ENCODE assay signal across 1 cellular context in the genomic region with DNA sequence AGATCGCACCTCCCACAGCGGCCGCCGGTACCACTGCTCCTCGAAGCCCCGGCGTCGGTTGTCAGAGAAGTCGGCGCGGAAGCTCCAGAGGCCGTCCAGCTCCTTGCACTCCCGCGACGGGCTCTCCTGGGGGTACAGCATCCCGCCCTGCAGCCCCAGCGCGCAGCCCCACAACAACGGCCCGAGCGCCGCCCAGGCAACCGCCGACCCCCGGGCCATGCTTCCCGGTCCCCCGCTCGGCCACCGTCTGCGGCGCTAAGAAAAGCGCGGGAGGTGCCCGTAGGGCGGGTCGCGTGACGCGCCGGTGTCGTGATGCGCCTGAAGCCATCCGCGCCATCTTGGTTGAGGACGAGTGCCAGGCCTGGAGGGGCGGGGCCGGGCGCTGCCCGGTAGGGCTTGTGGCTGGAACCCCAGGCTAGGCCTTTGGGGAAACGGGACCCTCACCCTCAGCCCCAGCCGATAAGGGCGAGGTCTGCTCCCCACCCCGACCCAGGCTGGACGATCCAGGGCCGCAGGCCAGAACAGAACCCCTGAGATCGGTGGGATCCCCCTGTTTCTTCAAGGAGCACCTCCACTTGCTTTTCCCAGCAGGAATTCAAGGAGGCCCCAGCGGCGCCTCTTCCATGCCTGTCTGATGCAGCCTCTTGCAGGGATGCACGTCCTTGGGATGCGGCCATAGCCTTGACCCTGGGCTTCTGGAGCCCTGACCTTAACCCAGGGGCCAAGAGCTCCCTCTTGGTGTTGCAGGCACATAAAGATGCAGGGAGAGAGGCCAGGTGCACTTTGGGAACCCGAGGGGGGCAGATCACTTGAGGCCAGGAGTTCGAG.
TF ChIP-seq lines count a peak whose summit lies in the region.

A gene (minus strand): TSS at position 249 of the 828 bp plus-strand sequence. CDS start 30 bp downstream, at position 219.

TF ChIP-seq in WTC11, 78 proteins besides CTCF, POLR2A, EP300 and RAD21 (continued from another document and continues in another):
- TF ChIP-seq ZNF671 (CRISPR knock-in tag; IDR thresholded peaks at IDR 0.05) (no peak), FOXK1 (CRISPR knock-in tag; IDR thresholded peaks at IDR 0.05) (peak; percentile 94), RELA (CRISPR knock-in tag; IDR thresholded peaks at IDR 0.05; ENCODE audit: borderline replicate concordance) (no peak; the same call in 1 of the 2 replicates), PRRX2 (CRISPR knock-in tag; IDR thresholded peaks at IDR 0.05) (no peak), FOXJ3 (CRISPR knock-in tag; IDR thresholded peaks at IDR 0.05; ENCODE audit: borderline replicate concordance) (no peak), TP53 (CRISPR knock-in tag; IDR thresholded peaks at IDR 0.05) (peak; percentile 74; the same call in 1 of the 2 replicates), ZBTB21 (CRISPR knock-in tag; IDR thresholded peaks at IDR 0.05; ENCODE audit: borderline replicate concordance) (no peak; the same call in 1 of the 2 replicates), NR3C1 (CRISPR knock-in tag; conservative IDR thresholded peaks at IDR 0.05; ENCODE audit: low read depth) (no peak), JAZF1 (CRISPR knock-in tag; IDR thresholded peaks at IDR 0.05) (no peak), ESRRA (CRISPR knock-in tag; IDR thresholded peaks at IDR 0.05; ENCODE audit: borderline replicate concordance) (peak; percentile 80), ZNF396 (CRISPR knock-in tag; IDR thresholded peaks at IDR 0.05; ENCODE audit: borderline replicate concordance) (no peak), ATF1 (CRISPR knock-in tag; IDR thresholded peaks at IDR 0.05) (peak; percentile 85; the same call in 1 of the 2 replicates), NR1H2 (CRISPR knock-in tag; IDR thresholded peaks at IDR 0.05) (no peak), ZNF121 (CRISPR knock-in tag; IDR thresholded peaks at IDR 0.05) (no peak), TEAD1 (CRISPR knock-in tag; IDR thresholded peaks at IDR 0.05) (peak; percentile 84), SMAD4 (CRISPR knock-in tag; IDR thresholded peaks at IDR 0.05) (no peak)
- TF ChIP-seq, protein P1, sequence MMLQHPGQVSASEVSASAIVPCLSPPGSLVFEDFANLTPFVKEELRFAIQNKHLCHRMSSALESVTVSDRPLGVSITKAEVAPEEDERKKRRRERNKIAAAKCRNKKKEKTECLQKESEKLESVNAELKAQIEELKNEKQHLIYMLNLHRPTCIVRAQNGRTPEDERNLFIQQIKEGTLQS (CRISPR knock-in tag; conservative IDR thresholded peaks at IDR 0.05): no peak
- TF ChIP-seq, protein P2, sequence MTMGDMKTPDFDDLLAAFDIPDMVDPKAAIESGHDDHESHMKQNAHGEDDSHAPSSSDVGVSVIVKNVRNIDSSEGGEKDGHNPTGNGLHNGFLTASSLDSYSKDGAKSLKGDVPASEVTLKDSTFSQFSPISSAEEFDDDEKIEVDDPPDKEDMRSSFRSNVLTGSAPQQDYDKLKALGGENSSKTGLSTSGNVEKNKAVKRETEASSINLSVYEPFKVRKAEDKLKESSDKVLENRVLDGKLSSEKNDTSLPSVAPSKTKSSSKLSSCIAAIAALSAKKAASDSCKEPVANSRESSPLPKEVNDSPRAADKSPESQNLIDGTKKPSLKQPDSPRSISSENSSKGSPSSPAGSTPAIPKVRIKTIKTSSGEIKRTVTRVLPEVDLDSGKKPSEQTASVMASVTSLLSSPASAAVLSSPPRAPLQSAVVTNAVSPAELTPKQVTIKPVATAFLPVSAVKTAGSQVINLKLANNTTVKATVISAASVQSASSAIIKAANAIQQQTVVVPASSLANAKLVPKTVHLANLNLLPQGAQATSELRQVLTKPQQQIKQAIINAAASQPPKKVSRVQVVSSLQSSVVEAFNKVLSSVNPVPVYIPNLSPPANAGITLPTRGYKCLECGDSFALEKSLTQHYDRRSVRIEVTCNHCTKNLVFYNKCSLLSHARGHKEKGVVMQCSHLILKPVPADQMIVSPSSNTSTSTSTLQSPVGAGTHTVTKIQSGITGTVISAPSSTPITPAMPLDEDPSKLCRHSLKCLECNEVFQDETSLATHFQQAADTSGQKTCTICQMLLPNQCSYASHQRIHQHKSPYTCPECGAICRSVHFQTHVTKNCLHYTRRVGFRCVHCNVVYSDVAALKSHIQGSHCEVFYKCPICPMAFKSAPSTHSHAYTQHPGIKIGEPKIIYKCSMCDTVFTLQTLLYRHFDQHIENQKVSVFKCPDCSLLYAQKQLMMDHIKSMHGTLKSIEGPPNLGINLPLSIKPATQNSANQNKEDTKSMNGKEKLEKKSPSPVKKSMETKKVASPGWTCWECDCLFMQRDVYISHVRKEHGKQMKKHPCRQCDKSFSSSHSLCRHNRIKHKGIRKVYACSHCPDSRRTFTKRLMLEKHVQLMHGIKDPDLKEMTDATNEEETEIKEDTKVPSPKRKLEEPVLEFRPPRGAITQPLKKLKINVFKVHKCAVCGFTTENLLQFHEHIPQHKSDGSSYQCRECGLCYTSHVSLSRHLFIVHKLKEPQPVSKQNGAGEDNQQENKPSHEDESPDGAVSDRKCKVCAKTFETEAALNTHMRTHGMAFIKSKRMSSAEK (CRISPR knock-in tag; IDR thresholded peaks at IDR 0.05; ENCODE audit: borderline replicate concordance): no peak
- TF ChIP-seq, protein P3, sequence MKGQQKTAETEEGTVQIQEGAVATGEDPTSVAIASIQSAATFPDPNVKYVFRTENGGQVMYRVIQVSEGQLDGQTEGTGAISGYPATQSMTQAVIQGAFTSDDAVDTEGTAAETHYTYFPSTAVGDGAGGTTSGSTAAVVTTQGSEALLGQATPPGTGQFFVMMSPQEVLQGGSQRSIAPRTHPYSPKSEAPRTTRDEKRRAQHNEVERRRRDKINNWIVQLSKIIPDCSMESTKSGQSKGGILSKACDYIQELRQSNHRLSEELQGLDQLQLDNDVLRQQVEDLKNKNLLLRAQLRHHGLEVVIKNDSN (CRISPR knock-in tag; IDR thresholded peaks at IDR 0.05): peak; percentile 93
- TF ChIP-seq, protein P4, sequence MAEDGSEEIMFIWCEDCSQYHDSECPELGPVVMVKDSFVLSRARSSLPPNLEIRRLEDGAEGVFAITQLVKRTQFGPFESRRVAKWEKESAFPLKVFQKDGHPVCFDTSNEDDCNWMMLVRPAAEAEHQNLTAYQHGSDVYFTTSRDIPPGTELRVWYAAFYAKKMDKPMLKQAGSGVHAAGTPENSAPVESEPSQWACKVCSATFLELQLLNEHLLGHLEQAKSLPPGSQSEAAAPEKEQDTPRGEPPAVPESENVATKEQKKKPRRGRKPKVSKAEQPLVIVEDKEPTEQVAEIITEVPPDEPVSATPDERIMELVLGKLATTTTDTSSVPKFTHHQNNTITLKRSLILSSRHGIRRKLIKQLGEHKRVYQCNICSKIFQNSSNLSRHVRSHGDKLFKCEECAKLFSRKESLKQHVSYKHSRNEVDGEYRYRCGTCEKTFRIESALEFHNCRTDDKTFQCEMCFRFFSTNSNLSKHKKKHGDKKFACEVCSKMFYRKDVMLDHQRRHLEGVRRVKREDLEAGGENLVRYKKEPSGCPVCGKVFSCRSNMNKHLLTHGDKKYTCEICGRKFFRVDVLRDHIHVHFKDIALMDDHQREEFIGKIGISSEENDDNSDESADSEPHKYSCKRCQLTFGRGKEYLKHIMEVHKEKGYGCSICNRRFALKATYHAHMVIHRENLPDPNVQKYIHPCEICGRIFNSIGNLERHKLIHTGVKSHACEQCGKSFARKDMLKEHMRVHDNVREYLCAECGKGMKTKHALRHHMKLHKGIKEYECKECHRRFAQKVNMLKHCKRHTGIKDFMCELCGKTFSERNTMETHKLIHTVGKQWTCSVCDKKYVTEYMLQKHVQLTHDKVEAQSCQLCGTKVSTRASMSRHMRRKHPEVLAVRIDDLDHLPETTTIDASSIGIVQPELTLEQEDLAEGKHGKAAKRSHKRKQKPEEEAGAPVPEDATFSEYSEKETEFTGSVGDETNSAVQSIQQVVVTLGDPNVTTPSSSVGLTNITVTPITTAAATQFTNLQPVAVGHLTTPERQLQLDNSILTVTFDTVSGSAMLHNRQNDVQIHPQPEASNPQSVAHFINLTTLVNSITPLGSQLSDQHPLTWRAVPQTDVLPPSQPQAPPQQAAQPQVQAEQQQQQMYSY (CRISPR knock-in tag; IDR thresholded peaks at IDR 0.05): no peak
- TF ChIP-seq, protein P5, sequence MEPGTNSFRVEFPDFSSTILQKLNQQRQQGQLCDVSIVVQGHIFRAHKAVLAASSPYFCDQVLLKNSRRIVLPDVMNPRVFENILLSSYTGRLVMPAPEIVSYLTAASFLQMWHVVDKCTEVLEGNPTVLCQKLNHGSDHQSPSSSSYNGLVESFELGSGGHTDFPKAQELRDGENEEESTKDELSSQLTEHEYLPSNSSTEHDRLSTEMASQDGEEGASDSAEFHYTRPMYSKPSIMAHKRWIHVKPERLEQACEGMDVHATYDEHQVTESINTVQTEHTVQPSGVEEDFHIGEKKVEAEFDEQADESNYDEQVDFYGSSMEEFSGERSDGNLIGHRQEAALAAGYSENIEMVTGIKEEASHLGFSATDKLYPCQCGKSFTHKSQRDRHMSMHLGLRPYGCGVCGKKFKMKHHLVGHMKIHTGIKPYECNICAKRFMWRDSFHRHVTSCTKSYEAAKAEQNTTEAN (CRISPR knock-in tag; IDR thresholded peaks at IDR 0.05): peak; percentile 90
- TF ChIP-seq, protein P6, sequence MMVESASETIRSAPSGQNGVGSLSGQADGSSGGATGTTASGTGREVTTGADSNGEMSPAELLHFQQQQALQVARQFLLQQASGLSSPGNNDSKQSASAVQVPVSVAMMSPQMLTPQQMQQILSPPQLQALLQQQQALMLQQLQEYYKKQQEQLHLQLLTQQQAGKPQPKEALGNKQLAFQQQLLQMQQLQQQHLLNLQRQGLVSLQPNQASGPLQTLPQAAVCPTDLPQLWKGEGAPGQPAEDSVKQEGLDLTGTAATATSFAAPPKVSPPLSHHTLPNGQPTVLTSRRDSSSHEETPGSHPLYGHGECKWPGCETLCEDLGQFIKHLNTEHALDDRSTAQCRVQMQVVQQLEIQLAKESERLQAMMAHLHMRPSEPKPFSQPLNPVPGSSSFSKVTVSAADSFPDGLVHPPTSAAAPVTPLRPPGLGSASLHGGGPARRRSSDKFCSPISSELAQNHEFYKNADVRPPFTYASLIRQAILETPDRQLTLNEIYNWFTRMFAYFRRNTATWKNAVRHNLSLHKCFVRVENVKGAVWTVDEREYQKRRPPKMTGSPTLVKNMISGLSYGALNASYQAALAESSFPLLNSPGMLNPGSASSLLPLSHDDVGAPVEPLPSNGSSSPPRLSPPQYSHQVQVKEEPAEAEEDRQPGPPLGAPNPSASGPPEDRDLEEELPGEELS (CRISPR knock-in tag; IDR thresholded peaks at IDR 0.05): peak; percentile 93
- TF ChIP-seq, protein P7, sequence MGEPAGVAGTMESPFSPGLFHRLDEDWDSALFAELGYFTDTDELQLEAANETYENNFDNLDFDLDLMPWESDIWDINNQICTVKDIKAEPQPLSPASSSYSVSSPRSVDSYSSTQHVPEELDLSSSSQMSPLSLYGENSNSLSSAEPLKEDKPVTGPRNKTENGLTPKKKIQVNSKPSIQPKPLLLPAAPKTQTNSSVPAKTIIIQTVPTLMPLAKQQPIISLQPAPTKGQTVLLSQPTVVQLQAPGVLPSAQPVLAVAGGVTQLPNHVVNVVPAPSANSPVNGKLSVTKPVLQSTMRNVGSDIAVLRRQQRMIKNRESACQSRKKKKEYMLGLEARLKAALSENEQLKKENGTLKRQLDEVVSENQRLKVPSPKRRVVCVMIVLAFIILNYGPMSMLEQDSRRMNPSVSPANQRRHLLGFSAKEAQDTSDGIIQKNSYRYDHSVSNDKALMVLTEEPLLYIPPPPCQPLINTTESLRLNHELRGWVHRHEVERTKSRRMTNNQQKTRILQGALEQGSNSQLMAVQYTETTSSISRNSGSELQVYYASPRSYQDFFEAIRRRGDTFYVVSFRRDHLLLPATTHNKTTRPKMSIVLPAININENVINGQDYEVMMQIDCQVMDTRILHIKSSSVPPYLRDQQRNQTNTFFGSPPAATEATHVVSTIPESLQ (CRISPR knock-in tag; IDR thresholded peaks at IDR 0.05): no peak
- TF ChIP-seq, protein P8, sequence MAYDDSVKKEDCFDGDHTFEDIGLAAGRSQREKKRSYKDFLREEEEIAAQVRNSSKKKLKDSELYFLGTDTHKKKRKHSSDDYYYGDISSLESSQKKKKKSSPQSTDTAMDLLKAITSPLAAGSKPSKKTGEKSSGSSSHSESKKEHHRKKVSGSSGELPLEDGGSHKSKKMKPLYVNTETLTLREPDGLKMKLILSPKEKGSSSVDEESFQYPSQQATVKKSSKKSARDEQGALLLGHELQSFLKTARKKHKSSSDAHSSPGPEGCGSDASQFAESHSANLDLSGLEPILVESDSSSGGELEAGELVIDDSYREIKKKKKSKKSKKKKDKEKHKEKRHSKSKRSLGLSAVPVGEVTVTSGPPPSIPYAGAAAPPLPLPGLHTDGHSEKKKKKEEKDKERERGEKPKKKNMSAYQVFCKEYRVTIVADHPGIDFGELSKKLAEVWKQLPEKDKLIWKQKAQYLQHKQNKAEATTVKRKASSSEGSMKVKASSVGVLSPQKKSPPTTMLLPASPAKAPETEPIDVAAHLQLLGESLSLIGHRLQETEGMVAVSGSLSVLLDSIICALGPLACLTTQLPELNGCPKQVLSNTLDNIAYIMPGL (CRISPR knock-in tag; IDR thresholded peaks at IDR 0.05): peak; percentile 95
- TF ChIP-seq, protein P9, sequence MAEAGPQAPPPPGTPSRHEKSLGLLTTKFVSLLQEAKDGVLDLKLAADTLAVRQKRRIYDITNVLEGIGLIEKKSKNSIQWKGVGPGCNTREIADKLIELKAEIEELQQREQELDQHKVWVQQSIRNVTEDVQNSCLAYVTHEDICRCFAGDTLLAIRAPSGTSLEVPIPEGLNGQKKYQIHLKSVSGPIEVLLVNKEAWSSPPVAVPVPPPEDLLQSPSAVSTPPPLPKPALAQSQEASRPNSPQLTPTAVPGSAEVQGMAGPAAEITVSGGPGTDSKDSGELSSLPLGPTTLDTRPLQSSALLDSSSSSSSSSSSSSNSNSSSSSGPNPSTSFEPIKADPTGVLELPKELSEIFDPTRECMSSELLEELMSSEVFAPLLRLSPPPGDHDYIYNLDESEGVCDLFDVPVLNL (CRISPR knock-in tag; IDR thresholded peaks at IDR 0.05; ENCODE audit: borderline replicate concordance, low read depth): peak; percentile 72; the same call in 1 of the 2 replicates
- TF ChIP-seq, protein P10, sequence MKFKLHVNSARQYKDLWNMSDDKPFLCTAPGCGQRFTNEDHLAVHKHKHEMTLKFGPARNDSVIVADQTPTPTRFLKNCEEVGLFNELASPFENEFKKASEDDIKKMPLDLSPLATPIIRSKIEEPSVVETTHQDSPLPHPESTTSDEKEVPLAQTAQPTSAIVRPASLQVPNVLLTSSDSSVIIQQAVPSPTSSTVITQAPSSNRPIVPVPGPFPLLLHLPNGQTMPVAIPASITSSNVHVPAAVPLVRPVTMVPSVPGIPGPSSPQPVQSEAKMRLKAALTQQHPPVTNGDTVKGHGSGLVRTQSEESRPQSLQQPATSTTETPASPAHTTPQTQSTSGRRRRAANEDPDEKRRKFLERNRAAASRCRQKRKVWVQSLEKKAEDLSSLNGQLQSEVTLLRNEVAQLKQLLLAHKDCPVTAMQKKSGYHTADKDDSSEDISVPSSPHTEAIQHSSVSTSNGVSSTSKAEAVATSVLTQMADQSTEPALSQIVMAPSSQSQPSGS (CRISPR knock-in tag; IDR thresholded peaks at IDR 0.05; ENCODE audit: borderline replicate concordance, low read depth): no peak; the same call in 1 of the 2 replicates
